9 cellular contexts compared by ENCODE assay signal in genomic region chr7:104033837-104034236, GRCh38. TPM values are rescaled to one million over a fixed set of nuclear protein-coding genes. Genes with fewer than 3 reads are reported as not detected.
"Had no signal": no experiment of that assay in that cellular context is flagged by ENCODE, and none has a peak within 500 bp of the region (broad histone marks: within the 10 kb centered on the region; RNA-seq: fewer than 3 reads in every experiment).

No MANE protein-coding gene starts in this region.

- H3K4me2 ChIP-seq: KMS-11 had no signal

- H3K4me3 ChIP-seq: K562 had no signal

- ATAC-seq: HepG2, K562 had no signal

- H3K27ac ChIP-seq: HL-60, KMS-11 had no signal

- DNase-seq: IMR-90, KBM-7, KG1 had no signal

- FAIRE-seq: HepG2, HTR-8/SVneo, K562 had no signal

RNA-seq across cellular contexts. Expression of gene RELN, which starts 44.4 kb away (rescaled TPM):
- polyA plus RNA-seq: IgD-negative memory B cell had no signal
